30 cellular contexts compared by ENCODE assay signal in the genomic region with DNA sequence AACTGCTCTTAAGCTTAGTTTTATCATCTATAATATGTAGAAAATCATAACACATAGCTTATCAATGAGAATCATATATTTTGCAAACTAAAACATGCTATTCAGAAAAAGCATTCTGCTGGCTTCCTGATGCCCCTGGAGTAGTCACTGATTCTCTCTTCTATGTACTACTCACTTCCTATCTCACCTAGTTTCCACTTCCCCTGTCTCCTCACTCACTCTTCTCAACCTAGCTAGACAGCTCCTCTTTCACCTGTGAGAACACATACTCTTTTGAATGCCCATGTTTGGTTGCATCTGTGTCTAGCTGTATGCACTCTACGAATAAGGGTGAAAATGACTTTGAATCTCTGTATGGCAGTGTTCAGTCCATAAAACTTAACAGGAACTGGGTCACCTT. TPM values are rescaled to one million over a fixed set of nuclear protein-coding genes. Genes with fewer than 3 reads are reported as not detected.
"Had no signal": no experiment of that assay in that cellular context is flagged by ENCODE, and none has a peak within 500 bp of the region (broad histone marks: within the 10 kb centered on the region; RNA-seq: fewer than 3 reads in every experiment).

No MANE protein-coding gene starts in this region.

- H3K27me3 ChIP-seq: body of pancreas, gastrocnemius medialis, pancreas, sigmoid colon, tibial artery, upper lobe of right lung had no signal

- H3K9me3 ChIP-seq: body of pancreas, gastrocnemius medialis, pancreas, prostate gland, sigmoid colon, tibial artery, upper lobe of right lung had no signal

- H3K4me3 ChIP-seq: body of pancreas, coronary artery, gastrocnemius medialis, pancreas, prostate gland, sigmoid colon, tibial artery, upper lobe of right lung had no signal

- H3K27ac ChIP-seq: body of pancreas, coronary artery, gastrocnemius medialis, pancreas, prostate gland, sigmoid colon, tibial artery, upper lobe of right lung had no signal

- H3K36me3 ChIP-seq: gastrocnemius medialis, prostate gland, sigmoid colon had no signal

- H3K4me1 ChIP-seq: body of pancreas, gastrocnemius medialis, pancreas, prostate gland, upper lobe of right lung had no signal

- DNase-seq: activated B cell treated with CpG ODN at 0.5 μM for 24 hours; activated CD4-positive, alpha-beta T cell treated with anti-CD3 and anti-CD28 coated beads for 36 hours; activated CD4-positive, alpha-beta T cell treated with anti-CD3 and anti-CD28 coated beads, Interleukin-2, amount 50 U/mL, for 4 hours; activated effector memory CD4-positive, alpha-beta T cell treated with Interleukin-2 at 50 U/mL for 16 hours; activated naive CD4-positive, alpha-beta T cell treated with Interleukin-2 at 50 U/mL for 16 hours; aorta; body of pancreas; cerebellar nuclear complex; effector memory CD8-positive, alpha-beta T cell; erythroblast; gastrocnemius medialis; head of caudate nucleus; hippocampal formation; midbrain; naive thymus-derived CD4-positive, alpha-beta T cell; nucleus accumbens; pancreas; retina; sigmoid colon; small intestine; stimulated activated CD4-positive, alpha-beta T cell treated with anti-CD3 and anti-CD28 coated beads, Interleukin-1b, Interleukin-23, amount 100 ng/mL, for 48 hours; stimulated activated CD4-positive, alpha-beta T cell treated with anti-CD3 and anti-CD28 coated beads, Interleukin-4, amount 100 ng/mL, for 4 hours; stimulated activated CD8-positive, alpha-beta memory T cell treated with anti-CD3 and anti-CD28 coated beads, Interleukin-4, amount 100 ng/mL, for 48 hours; stimulated activated naive CD8-positive, alpha-beta T cell treated with anti-CD3 and anti-CD28 coated beads, Interleukin-15, amount 100 ng/mL, for 72 hours; T-helper 17 cell; tibial artery; upper lobe of right lung had no signal

- ATAC-seq: activated CD4-positive, alpha-beta T cell treated with anti-CD3 and anti-CD28 coated beads for 36 hours; body of pancreas; effector memory CD8-positive, alpha-beta T cell; gastrocnemius medialis; naive thymus-derived CD4-positive, alpha-beta T cell; pancreas; stimulated activated memory B cell treated with anti-CD40 and anti-IgM and Interleukin-4, amounts not matched to agents 10 μg/mL and 1 μg/mL and 100 μg/mL, for 72 hours; stimulated activated naive CD8-positive, alpha-beta T cell treated with anti-CD3 and anti-CD28 coated beads, Interleukin-15, amount 100 ng/mL, for 72 hours; T-helper 17 cell; upper lobe of right lung had no signal

RNA-seq across cellular contexts. Expression of a gene that starts 9.3 kb away (rescaled TPM):
- total RNA-seq: activated B cell treated with CpG ODN at 0.5 μM for 24 hours had no signal

RNA-seq across cellular contexts. Expression of a gene that starts 46.8 kb away (rescaled TPM):
- total RNA-seq: activated B cell treated with CpG ODN at 0.5 μM for 24 hours; activated CD4-positive, alpha-beta T cell treated with anti-CD3 and anti-CD28 coated beads for 36 hours had no signal
